Comparison of ENCODE assay signal across 8 cellular contexts in the genomic region with DNA sequence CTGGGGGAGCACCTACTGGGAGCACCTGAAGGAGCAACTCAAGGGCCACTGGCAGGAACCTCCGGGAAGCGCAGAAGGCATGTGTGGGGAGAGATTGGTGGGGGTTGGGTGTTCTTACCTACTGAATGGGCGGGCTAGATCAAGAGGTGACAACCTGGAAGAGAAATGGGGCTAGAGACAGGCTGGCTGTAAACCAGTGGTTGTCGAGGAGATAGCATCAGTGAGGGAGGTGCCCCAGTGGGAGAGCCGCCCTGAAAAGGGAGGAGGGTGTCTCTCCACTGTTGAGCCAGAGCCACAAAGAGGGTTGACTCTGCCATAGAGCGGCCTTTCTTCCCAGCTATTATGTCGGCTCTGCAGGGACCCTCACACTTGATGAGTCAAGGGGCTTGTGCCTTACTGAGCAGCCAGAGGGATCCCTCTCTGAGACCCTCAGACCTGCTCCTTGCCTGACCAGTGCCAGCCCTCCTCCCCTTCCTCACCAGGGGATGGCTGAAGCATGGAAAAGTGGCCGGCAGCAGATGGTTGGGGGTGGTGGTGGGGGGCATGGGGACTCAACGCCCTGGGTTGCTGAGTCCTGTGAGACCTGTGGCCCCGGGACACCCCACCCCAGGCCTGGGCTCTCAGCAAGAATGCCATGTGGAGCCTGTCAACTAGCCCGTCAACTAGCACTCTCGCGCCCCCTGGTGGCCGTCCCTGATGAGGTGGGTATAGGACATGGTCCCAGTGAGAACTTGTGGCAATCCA. TPM values are rescaled to one million over a fixed set of nuclear protein-coding genes. Genes with fewer than 3 reads are reported as not detected.
A peak's percentile ranks its signal among the peaks of the same experiment; 100 is the strongest.
DNase-seq lines count a peak whose midpoint lies in the region; ATAC-seq and TF ChIP-seq lines count a peak whose summit lies in the region.

No MANE protein-coding gene starts in this region.

- H2BK120ac ChIP-seq in mesenchymal stem cell (ENCODE audit: low read depth, low read length), result no peak overlapping the region

- no peak overlapping the region for H3K27ac ChIP-seq in effector memory CD4-positive, alpha-beta T cell (ENCODE audit: insufficient read depth, low read length, poor library complexity, severe bottlenecking)
- no peak overlapping the region for H3K27ac ChIP-seq in mesenchymal stem cell (ENCODE audit: low read length, poor library complexity, severe bottlenecking)

- no peak overlapping the region for H3K14ac ChIP-seq in mesenchymal stem cell (ENCODE audit: low read length in 2 of 2)

- whole genome bisulfite sequencing in mesenchymal stem cell, result 47% methylated on average over 13 of the region's 14 CpGs

- H3K23ac ChIP-seq in mesenchymal stem cell (ENCODE audit: low read length in 2 of 2), result no peak overlapping the region

- H2AK5ac ChIP-seq in mesenchymal stem cell (ENCODE audit: low read length, severe bottlenecking), result no peak overlapping the region

- no peaks in the 10 kb centered on the region for H3K36me3 ChIP-seq in effector memory CD4-positive, alpha-beta T cell (ENCODE audit: control insufficient read depth, insufficient read depth, low read length)
- H3K36me3 ChIP-seq in mesenchymal stem cell (ENCODE audit: control insufficient read depth in 1 of 2, insufficient read depth in 2 of 2, low read depth in 1 of 2, low read length in 2 of 2), result no peaks in the 10 kb centered on the region

- peak; percentile 7 for DNase-seq in AG09309 (ENCODE audit: low read depth)
- peak; percentile 88 for DNase-seq in HK-2 (ENCODE audit: unreplicated experiment)
- peak; percentile 78 for DNase-seq in NK-92 treated with Interleukin-12 subunit alpha and Interleukin-12 subunit beta, amount 100 ng/mL, for 24 hours (lab: John Stamatoyannopoulos, UW)
- DNase-seq in activated CD8-positive, alpha-beta memory T cell treated with anti-CD3 and anti-CD28 coated beads for 24 hours, result peak; percentile 100
- peak; percentile 76 to 87 (median 87) for DNase-seq in effector memory CD4-positive, alpha-beta T cell
- DNase-seq in mesenchymal stem cell, result peak; percentile 65
- DNase-seq in stimulated activated CD8-positive, alpha-beta memory T cell treated with anti-CD3 and anti-CD28 coated beads, Interleukin-15, amount 100 ng/mL, for 4 hours (ENCODE audit: low read depth in 2 of 2), result peak; percentile 77 to 88

- H3K27me3 ChIP-seq in effector memory CD4-positive, alpha-beta T cell (replicated peaks; ENCODE audit: control insufficient read depth, insufficient read depth, low read length, poor library complexity, severe bottlenecking), result no peaks in the 10 kb centered on the region
- H3K27me3 ChIP-seq in mesenchymal stem cell (ENCODE audit: control insufficient read depth in 1 of 2, insufficient read depth in 1 of 2, low read length in 2 of 2), result peaks cover 3 to 5% of the 10 kb centered on the region in 2 experiments

- no peak overlapping the region for H3K4ac ChIP-seq in mesenchymal stem cell (ENCODE audit: low read depth in 1 of 2, low read length in 2 of 2)

- H2BK15ac ChIP-seq in mesenchymal stem cell (ENCODE audit: low read depth, poor library complexity, severe bottlenecking), result no peak overlapping the region

- peak overlapping the region; percentile 15 for H3K9ac ChIP-seq in mesenchymal stem cell (ENCODE audit: low read length)

- peak; percentile 89 for TF ChIP-seq CTCF in AG09309 (IDR thresholded peaks at IDR 0.05; ENCODE audit: control insufficient read depth, insufficient read depth, low read depth, low read length, missing control alignments)

- H3K18ac ChIP-seq in mesenchymal stem cell (ENCODE audit: low read depth in 1 of 2, low read length in 2 of 2), result no peak overlapping the region

- H3K4me3 ChIP-seq in AG09309 (ENCODE audit: control insufficient read depth, low read depth, low read length) (no peak overlapping the region), mesenchymal stem cell (ENCODE audit: insufficient read depth in 1 of 2, low read depth in 1 of 2, low read length in 2 of 2) (no peak overlapping the region)
- no peak overlapping the region for H3K4me3 ChIP-seq in effector memory CD4-positive, alpha-beta T cell (ENCODE audit: insufficient read depth, low read depth, low read length, poor library complexity, severe bottlenecking)

- H4K8ac ChIP-seq in mesenchymal stem cell (ENCODE audit: low read length), result no peak overlapping the region

- H3K9me3 ChIP-seq in effector memory CD4-positive, alpha-beta T cell (ENCODE audit: control insufficient read depth, low read length), result no peaks in the 10 kb centered on the region
- H3K9me3 ChIP-seq in mesenchymal stem cell (ENCODE audit: control insufficient read depth, low read length), result no peaks in the 10 kb centered on the region

- ATAC-seq in GM19035 (IDR thresholded peaks at IDR 0.05; ENCODE audit: unreplicated experiment), result peak; percentile 85

- no peak overlapping the region for H2BK5ac ChIP-seq in mesenchymal stem cell (ENCODE audit: low read depth, low read length, poor library complexity, severe bottlenecking)

- no peak overlapping the region for H2BK12ac ChIP-seq in mesenchymal stem cell (ENCODE audit: low read length in 2 of 2)

- peak overlapping the region; percentile 15 for H4K91ac ChIP-seq in mesenchymal stem cell (ENCODE audit: low read length)

- H2AFZ ChIP-seq in mesenchymal stem cell (ENCODE audit: low read depth, low read length), result no peak overlapping the region

- H3K4me2 ChIP-seq in mesenchymal stem cell (ENCODE audit: low read length, poor library complexity, severe bottlenecking), result no peak overlapping the region

- H3K79me1 ChIP-seq in mesenchymal stem cell (replicated peaks; ENCODE audit: low read length, poor library complexity, severe bottlenecking), result no peaks in the 10 kb centered on the region

- peaks cover 4% of the 10 kb centered on the region for H3K4me1 ChIP-seq in effector memory CD4-positive, alpha-beta T cell (ENCODE audit: control insufficient read depth, insufficient read depth, low read length, poor library complexity, severe bottlenecking)
- H3K4me1 ChIP-seq in mesenchymal stem cell (ENCODE audit: control insufficient read depth, insufficient read depth, low read depth, low read length), result no peaks in the 10 kb centered on the region

RNA-seq across cellular contexts. Expression of a gene that starts 36.4 kb away (rescaled TPM):
- 9.6 TPM for polyA plus RNA-seq in mesenchymal stem cell (2013, experiment 1 of 2)
- polyA plus RNA-seq in mesenchymal stem cell (2013, experiment 2 of 2), result 9.6 TPM

RNA-seq across cellular contexts. Expression of a gene that starts 57.0 kb away (rescaled TPM):
- polyA plus RNA-seq in mesenchymal stem cell (2013, experiment 1 of 2), result not detected
- not detected for polyA plus RNA-seq in mesenchymal stem cell (2013, experiment 2 of 2)

Comparison
In these comparisons a context has a peak if more than half of its experiments do, and no peak if none do; other contexts are left out.
1. DNase-seq: peak in every context shown above with its lines; median percentile 100 in activated CD8-positive, alpha-beta memory T cell treated with anti-CD3 and anti-CD28 coated beads for 24 hours; 88 in HK-2; 87 in effector memory CD4-positive, alpha-beta T cell; 82 in stimulated activated CD8-positive, alpha-beta memory T cell treated with anti-CD3 and anti-CD28 coated beads, Interleukin-15, amount 100 ng/mL, for 4 hours; 78 in NK-92 treated with Interleukin-12 subunit alpha and Interleukin-12 subunit beta, amount 100 ng/mL, for 24 hours; 65 in mesenchymal stem cell; 7 in AG09309.